Comparison of ENCODE assay signal across 1 cellular context in genomic region chr13:39616087-39616694, GRCh38.
TF ChIP-seq lines count a peak whose summit lies in the region.

No MANE protein-coding gene starts in this region.

TF ChIP-seq in GM12878, 131 proteins besides CTCF, POLR2A, EP300 and RAD21:
- no peak for TF ChIP-seq SKIL (IDR thresholded peaks at IDR 0.05; ENCODE audit: low read depth, poor library complexity, severe bottlenecking)
- no peak for TF ChIP-seq RB1 (IDR thresholded peaks at IDR 0.05; ENCODE audit: borderline replicate concordance)
- TF ChIP-seq IRF4 (IDR thresholded peaks at IDR 0.05; ENCODE audit: low read depth, low read length), result 0 out of 2 replicates have a peak, but pooled peaks have one; percentile 14
- peak; percentile 35; the same call in 1 of the 2 replicates for TF ChIP-seq YY1 (IDR thresholded peaks at IDR 0.05; ENCODE audit: low read depth, low read length)
- TF ChIP-seq, protein P1, sequence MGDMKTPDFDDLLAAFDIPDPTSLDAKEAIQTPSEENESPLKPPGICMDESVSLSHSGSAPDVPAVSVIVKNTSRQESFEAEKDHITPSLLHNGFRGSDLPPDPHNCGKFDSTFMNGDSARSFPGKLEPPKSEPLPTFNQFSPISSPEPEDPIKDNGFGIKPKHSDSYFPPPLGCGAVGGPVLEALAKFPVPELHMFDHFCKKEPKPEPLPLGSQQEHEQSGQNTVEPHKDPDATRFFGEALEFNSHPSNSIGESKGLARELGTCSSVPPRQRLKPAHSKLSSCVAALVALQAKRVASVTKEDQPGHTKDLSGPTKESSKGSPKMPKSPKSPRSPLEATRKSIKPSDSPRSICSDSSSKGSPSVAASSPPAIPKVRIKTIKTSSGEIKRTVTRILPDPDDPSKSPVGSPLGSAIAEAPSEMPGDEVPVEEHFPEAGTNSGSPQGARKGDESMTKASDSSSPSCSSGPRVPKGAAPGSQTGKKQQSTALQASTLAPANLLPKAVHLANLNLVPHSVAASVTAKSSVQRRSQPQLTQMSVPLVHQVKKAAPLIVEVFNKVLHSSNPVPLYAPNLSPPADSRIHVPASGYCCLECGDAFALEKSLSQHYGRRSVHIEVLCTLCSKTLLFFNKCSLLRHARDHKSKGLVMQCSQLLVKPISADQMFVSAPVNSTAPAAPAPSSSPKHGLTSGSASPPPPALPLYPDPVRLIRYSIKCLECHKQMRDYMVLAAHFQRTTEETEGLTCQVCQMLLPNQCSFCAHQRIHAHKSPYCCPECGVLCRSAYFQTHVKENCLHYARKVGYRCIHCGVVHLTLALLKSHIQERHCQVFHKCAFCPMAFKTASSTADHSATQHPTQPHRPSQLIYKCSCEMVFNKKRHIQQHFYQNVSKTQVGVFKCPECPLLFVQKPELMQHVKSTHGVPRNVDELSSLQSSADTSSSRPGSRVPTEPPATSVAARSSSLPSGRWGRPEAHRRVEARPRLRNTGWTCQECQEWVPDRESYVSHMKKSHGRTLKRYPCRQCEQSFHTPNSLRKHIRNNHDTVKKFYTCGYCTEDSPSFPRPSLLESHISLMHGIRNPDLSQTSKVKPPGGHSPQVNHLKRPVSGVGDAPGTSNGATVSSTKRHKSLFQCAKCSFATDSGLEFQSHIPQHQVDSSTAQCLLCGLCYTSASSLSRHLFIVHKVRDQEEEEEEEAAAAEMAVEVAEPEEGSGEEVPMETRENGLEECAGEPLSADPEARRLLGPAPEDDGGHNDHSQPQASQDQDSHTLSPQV (IDR thresholded peaks at IDR 0.05), result 0 out of 2 replicates have a peak, but pooled peaks have one; percentile 30
- TF ChIP-seq KAT2A (conservative IDR thresholded peaks at IDR 0.05; ENCODE audit: control insufficient read depth, low read depth, low read length), result no peak
- TF ChIP-seq SRF (IDR thresholded peaks at IDR 0.05; ENCODE audit: low read depth in 2 of 2, low read length in 2 of 2), result peak; percentile 64 to 94
- peak; percentile 89 for TF ChIP-seq SMC3 (IDR thresholded peaks at IDR 0.05; ENCODE audit: borderline replicate concordance, low read length)
